ENCODE assay signal across 30 cellular contexts in the genomic region with DNA sequence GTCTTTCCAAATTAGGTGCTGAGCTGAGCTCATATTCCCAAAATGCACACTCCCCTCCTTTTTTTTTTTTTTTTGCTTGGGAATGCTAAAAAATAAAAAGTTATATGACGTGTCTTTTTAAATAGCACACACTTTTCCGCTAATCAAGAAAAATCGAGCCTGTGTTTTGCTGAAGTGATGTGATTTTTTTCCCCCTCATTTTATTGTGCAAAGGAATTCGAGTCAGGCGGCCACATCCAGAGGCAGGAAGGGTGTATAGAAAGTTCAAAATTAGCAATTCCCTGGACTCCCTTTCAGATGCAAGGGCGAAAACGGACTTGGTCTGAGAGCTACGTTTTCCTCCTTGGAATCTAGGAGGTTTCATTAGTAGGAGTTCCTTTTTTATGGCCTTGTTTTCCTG.
DNase-seq lines count a peak whose midpoint lies in the region; ATAC-seq and TF ChIP-seq lines count a peak whose summit lies in the region.
"Had no signal": no experiment of that assay in that cellular context is flagged by ENCODE, and none has a peak within 500 bp of the region (broad histone marks: within the 10 kb centered on the region; RNA-seq: fewer than 3 reads in every experiment).

No MANE protein-coding gene starts in this region.

- H3K4me3 ChIP-seq in coronary artery (no peak overlapping the region), neural progenitor cell (no peak overlapping the region)
- H3K4me3 ChIP-seq: adrenal gland, dorsolateral prefrontal cortex, esophagus squamous epithelium had no signal

- peaks cover 6% of the 10 kb centered on the region for H3K27me3 Mint-ChIP-seq in neural progenitor cell (ENCODE audit: insufficient read depth, low read depth)
- H3K27me3 Mint-ChIP-seq: activated CD4-positive, alpha-beta memory T cell treated with anti-CD3 and anti-CD28 coated beads, Interleukin-2, amount 10 ng/mL, durations not matched to agents 7 days and 5 days; activated T-helper 17 cell treated with anti-CD3 and anti-CD28 coated beads, Interleukin-2, amount 50 U/mL, for 72 hours had no signal

- peaks cover 21% of the 10 kb centered on the region for H3K4me1 Mint-ChIP-seq in neural progenitor cell
- H3K4me1 Mint-ChIP-seq: activated CD4-positive, alpha-beta memory T cell treated with anti-CD3 and anti-CD28 coated beads, Interleukin-2, amount 10 ng/mL, durations not matched to agents 7 days and 5 days; activated naive CD4-positive, alpha-beta T cell treated with anti-CD3 and anti-CD28 coated beads, Interleukin-2, amount 10 ng/mL, durations not matched to agents 7 days and 5 days; activated T-helper 17 cell treated with anti-CD3 and anti-CD28 coated beads, Interleukin-2, amount 50 U/mL, for 72 hours; memory B cell had no signal

- no peaks in the 10 kb centered on the region for H3K27me3 ChIP-seq in neural progenitor cell
- H3K27me3 ChIP-seq: adrenal gland, brain microvascular endothelial cell, esophagus squamous epithelium had no signal

- intact Hi-C loops in left ventricle myocardium superior (cut with micrococcal nuclease) (no loop called here), Right ventricle myocardium inferior (cut with DNase I) (loop anchor here (10.0 kb wide), 1 partner anchor 122 kb away; a partner anchor contains a TSS)

- H3K4me3 Mint-ChIP-seq in neural progenitor cell, result no peak overlapping the region
- H3K4me3 Mint-ChIP-seq: activated CD4-positive, alpha-beta memory T cell treated with anti-CD3 and anti-CD28 coated beads, Interleukin-2, amount 10 ng/mL, durations not matched to agents 7 days and 5 days; activated naive CD4-positive, alpha-beta T cell treated with anti-CD3 and anti-CD28 coated beads, Interleukin-2, amount 10 ng/mL, durations not matched to agents 7 days and 5 days; activated T-helper 17 cell treated with anti-CD3 and anti-CD28 coated beads, Interleukin-2, amount 50 U/mL, for 72 hours; CD4-positive, alpha-beta memory T cell; memory B cell had no signal

- H3K36me3 ChIP-seq in neural progenitor cell, result no peaks in the 10 kb centered on the region
- H3K36me3 ChIP-seq: adrenal gland, brain microvascular endothelial cell, esophagus squamous epithelium, neutrophil had no signal

- H3K4me1 ChIP-seq in neural progenitor cell, result peaks cover 15% of the 10 kb centered on the region
- H3K4me1 ChIP-seq: adrenal gland had no signal

- H3K4me2 ChIP-seq in neural progenitor cell, result no peak overlapping the region

- no peaks in the 10 kb centered on the region for H3K36me3 Mint-ChIP-seq in neural progenitor cell
- H3K36me3 Mint-ChIP-seq: activated naive CD4-positive, alpha-beta T cell treated with anti-CD3 and anti-CD28 coated beads, Interleukin-2, amount 10 ng/mL, durations not matched to agents 7 days and 5 days; CD4-positive, alpha-beta memory T cell had no signal

- H3K9me3 Mint-ChIP-seq in neural progenitor cell, result no peaks in the 10 kb centered on the region
- H3K9me3 Mint-ChIP-seq: activated CD4-positive, alpha-beta memory T cell treated with anti-CD3 and anti-CD28 coated beads, Interleukin-2, amount 10 ng/mL, durations not matched to agents 7 days and 5 days; activated T-helper 17 cell treated with anti-CD3 and anti-CD28 coated beads, Interleukin-2, amount 50 U/mL, for 72 hours had no signal

- H3F3A ChIP-seq in neural progenitor cell (ENCODE audit: low read depth), result no peaks in the 10 kb centered on the region

- H4K20me1 ChIP-seq in neural progenitor cell (ENCODE audit: low read depth), result no peaks in the 10 kb centered on the region

- H3K27ac Mint-ChIP-seq in neural progenitor cell, result peak overlapping the region; percentile 37
- H3K27ac Mint-ChIP-seq: activated CD4-positive, alpha-beta memory T cell treated with anti-CD3 and anti-CD28 coated beads, Interleukin-2, amount 10 ng/mL, durations not matched to agents 7 days and 5 days; activated naive CD4-positive, alpha-beta T cell treated with anti-CD3 and anti-CD28 coated beads, Interleukin-2, amount 10 ng/mL, durations not matched to agents 7 days and 5 days; activated T-helper 17 cell treated with anti-CD3 and anti-CD28 coated beads, Interleukin-2, amount 50 U/mL, for 72 hours; CD4-positive, alpha-beta memory T cell; memory B cell had no signal

- H3K9me3 ChIP-seq in neural progenitor cell (ENCODE audit: low read depth), result no peaks in the 10 kb centered on the region
- H3K9me3 ChIP-seq: adrenal gland, esophagus squamous epithelium, neutrophil had no signal

- no peak overlapping the region for H2AFZ ChIP-seq in neural progenitor cell (replicated peaks)

- H3K27ac ChIP-seq in coronary artery (peak overlapping the region; percentile 27 to 48), neural progenitor cell (no peak overlapping the region)
- H3K27ac ChIP-seq: adrenal gland, brain microvascular endothelial cell, neutrophil had no signal

- no peak for TF ChIP-seq CTCF in coronary artery (IDR thresholded peaks at IDR 0.05)
- no peak for TF ChIP-seq CTCF in neural progenitor cell (IDR thresholded peaks at IDR 0.05)

- ATAC-seq in left ventricle myocardium superior (peak; percentile 16), Right ventricle myocardium inferior (no peak), HG03378 (IDR thresholded peaks at IDR 0.05; ENCODE audit: unreplicated experiment) (no peak)
- ATAC-seq: activated T-helper 17 cell treated with anti-CD3 and anti-CD28 coated beads, Interleukin-2, amount 50 U/mL, for 72 hours; PC-3 had no signal

- no peak overlapping the region for H3K9ac ChIP-seq in neural progenitor cell

- DNase-seq in left ventricle myocardium superior, result no peak
- no peak for DNase-seq in Right ventricle myocardium inferior (ENCODE audit: missing footprints)
- DNase-seq in coronary artery (ENCODE audit: low spot score), result no peak
- DNase-seq in neural progenitor cell (ENCODE audit: low spot score), result no peak
- no peak for DNase-seq in SIG-M5 (lab: John Stamatoyannopoulos, UW)
- DNase-seq in NCI-H1436 (lab: John Stamatoyannopoulos, UW), result no peak
- DNase-seq in NCI-H446 treated with DMSO at 0.1 percent for 48 hours (lab: John Stamatoyannopoulos, UW), result no peak
- DNase-seq: activated CD4-positive, alpha-beta memory T cell treated with anti-CD3 and anti-CD28 coated beads, Interleukin-2, amount 10 ng/mL, durations not matched to agents 7 days and 5 days; activated CD8-positive, alpha-beta memory T cell treated with anti-CD3 and anti-CD28 coated beads, Interleukin-2, amount 50 U/mL, for 48 hours; activated naive CD4-positive, alpha-beta T cell treated with anti-CD3 and anti-CD28 coated beads, Interleukin-2, amount 10 ng/mL, durations not matched to agents 7 days and 5 days; brain microvascular endothelial cell; CD4-positive, alpha-beta memory T cell; EL; esophagus squamous epithelium; NCI-H1105; NCI-H1930; NCI-H2171 treated with DMSO at 0.1 percent for 48 hours; NCI-H526; NK-92 treated with Interleukin-12 subunit alpha and Interleukin-12 subunit beta, amount 100 ng/mL, for 24 hours; PC-3; SHP77; stimulated activated CD4-positive, alpha-beta T cell treated with anti-CD3 and anti-CD28 coated beads, Interleukin-15, amount 100 ng/mL, for 24 hours; stimulated activated CD4-positive, alpha-beta T cell treated with anti-CD3 and anti-CD28 coated beads, Interleukin-4, amount 100 ng/mL, for 4 hours; T-helper 9 cell had no signal

- H3K79me2 ChIP-seq in neural progenitor cell (ENCODE audit: low read depth), result no peaks in the 10 kb centered on the region
